ENCODE assay signal across 8 cellular contexts in genomic region chr7:121519548-121520521, GRCh38.
DNase-seq lines count a peak whose midpoint lies in the region; ATAC-seq and TF ChIP-seq lines count a peak whose summit lies in the region.
"Had no signal": no experiment of that assay in that cellular context is flagged by ENCODE, and none has a peak within 500 bp of the region (broad histone marks: within the 10 kb centered on the region; RNA-seq: fewer than 3 reads in every experiment).

No MANE protein-coding gene starts in this region.

- peak; percentile 81 for ATAC-seq in GM21367 (IDR thresholded peaks at IDR 0.05; ENCODE audit: unreplicated experiment)
- peak; percentile 92 for ATAC-seq in HG03095 (IDR thresholded peaks at IDR 0.05; ENCODE audit: unreplicated experiment)
- no peak for ATAC-seq in mucosa of descending colon

- H3K9me3 Mint-ChIP-seq in CD14-positive monocyte: no peaks in the 10 kb centered on the region

- peak overlapping the region in 1 of 7 donors; percentile 66 for H3K27ac Mint-ChIP-seq in CD14-positive monocyte

- TF ChIP-seq CTCF in choroid plexus epithelial cell (conservative IDR thresholded peaks at IDR 0.05; ENCODE audit: low read depth, low read length) (no peak), mucosa of descending colon (IDR thresholded peaks at IDR 0.05) (no peak), CD14-positive monocyte (IDR thresholded peaks at IDR 0.05) (no peak)

- H3K4me3 Mint-ChIP-seq in CD14-positive monocyte: no peak overlapping the region

- H3K9me3 ChIP-seq in mucosa of descending colon: no peaks in the 10 kb centered on the region

- DNase-seq in choroid plexus epithelial cell (ENCODE audit: low read depth) (peak; percentile 50), skeletal muscle cell (ENCODE audit: low read depth) (peak; percentile 39), mucosa of descending colon (no peak), CD14-positive monocyte (ENCODE audit: low spot score) (no peak), inferior parietal cortex (ENCODE audit: extremely low spot score) (no peak)
- DNase-seq: SHP77 had no signal

- no peaks in the 10 kb centered on the region for H3K36me3 Mint-ChIP-seq in CD14-positive monocyte

- H3K4me1 ChIP-seq in mucosa of descending colon (ENCODE audit: low read depth): no peaks in the 10 kb centered on the region

- H3K27me3 Mint-ChIP-seq in CD14-positive monocyte (ENCODE audit: low read depth in 3 of 3): peaks cover 0 to 2% (median 0%) of the 10 kb centered on the region in 3 donors

- H3K4me1 Mint-ChIP-seq in CD14-positive monocyte: no peaks in the 10 kb centered on the region

- H3K4me3 ChIP-seq in choroid plexus epithelial cell (ENCODE audit: low read depth, low read length): no peak overlapping the region
- H3K4me3 ChIP-seq in skeletal muscle cell (ENCODE audit: low read depth, low read length): no peak overlapping the region
- no peak overlapping the region for H3K4me3 ChIP-seq in mucosa of descending colon

- intact Hi-C loops in mucosa of descending colon (cut with DNase I, micrococcal nuclease): no loop called here
- intact Hi-C loops in CD14-positive monocyte (cut with micrococcal nuclease): no loop called here

- no peaks in the 10 kb centered on the region for H3K36me3 ChIP-seq in mucosa of descending colon (ENCODE audit: low read depth)

Comparison
In these comparisons a context has a peak if more than half of its experiments do, and no peak if none do; other contexts are left out.
1. DNase-seq: peak in choroid plexus epithelial cell (single experiment) and skeletal muscle cell (single experiment); none in mucosa of descending colon (0 of 3), CD14-positive monocyte (single experiment) and inferior parietal cortex (single experiment).